20 cellular contexts compared by ENCODE assay signal in the genomic region with DNA sequence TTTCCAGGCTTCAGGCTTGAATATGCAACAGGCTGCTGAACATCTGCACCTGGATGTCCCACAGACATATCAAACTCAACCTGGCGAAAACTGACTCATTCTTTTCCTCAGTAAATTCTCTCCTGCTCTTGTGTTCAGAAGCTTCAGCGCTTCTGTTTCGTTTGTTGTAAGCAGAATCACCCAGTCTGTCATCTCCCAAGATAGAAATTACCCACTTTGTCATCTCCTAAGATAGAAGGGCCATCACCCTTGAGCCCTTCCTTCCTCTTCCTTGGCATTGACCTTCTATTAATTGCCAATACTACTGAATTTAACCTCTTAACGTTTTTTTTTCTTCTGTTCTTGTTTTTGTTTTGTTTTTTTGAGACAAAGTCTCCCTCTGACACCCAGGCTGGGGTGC. TPM values are rescaled to one million over a fixed set of nuclear protein-coding genes. Genes with fewer than 3 reads are reported as not detected.
"Had no signal": no experiment of that assay in that cellular context is flagged by ENCODE, and none has a peak within 500 bp of the region (broad histone marks: within the 10 kb centered on the region; RNA-seq: fewer than 3 reads in every experiment).

No MANE protein-coding gene starts in this region.

- H3K27ac ChIP-seq: KMS-11 had no signal

- H3K9ac ChIP-seq: KMS-11 had no signal

- DNase-seq: activated B cell treated with CpG ODN at 0.5 μM for 24 hours; activated CD4-positive, alpha-beta memory T cell treated with anti-CD3 and anti-CD28 coated beads for 36 hours; activated CD4-positive, alpha-beta T cell treated with anti-CD3 and anti-CD28 coated beads, Interleukin-2, amount 10 ng/mL, durations not matched to agents 7 days and 5 days; activated CD8-positive, alpha-beta memory T cell treated with anti-CD3 and anti-CD28 coated beads for 24 hours; activated effector memory CD4-positive, alpha-beta T cell treated with anti-CD3 and anti-CD28 coated beads, Interleukin-2, amount 50 U/mL, for 16 hours; activated naive CD4-positive, alpha-beta T cell treated with Interleukin-2 at 50 U/mL for 16 hours; activated T-cell treated with anti-CD3 and anti-CD28 coated beads, Interleukin-2, amount 50 U/mL, for 4 hours; cerebellar nuclear complex; MM.1S; NCI-H1105 treated with DMSO at 0.1 percent for 48 hours; NCI-H1436 treated with DMSO at 0.1 percent for 48 hours; NCI-H187 treated with DMSO at 0.1 percent for 48 hours; NCI-H2081 treated with DMSO at 0.1 percent for 48 hours; NCI-H446; NCI-H524; SHP77 treated with DMSO at 0.1 percent for 48 hours; T-helper 17 cell; T-helper 9 cell had no signal

- H3K36me3 Mint-ChIP-seq: activated CD4-positive, alpha-beta memory T cell treated with anti-CD3 and anti-CD28 coated beads for 36 hours; activated naive CD4-positive, alpha-beta T cell treated with anti-CD3 and anti-CD28 coated beads, Interleukin-2, amount 50 U/mL, for 72 hours had no signal

- H3K4me1 Mint-ChIP-seq: activated B cell treated with CpG ODN at 0.5 μM for 24 hours; activated CD4-positive, alpha-beta T cell treated with anti-CD3 and anti-CD28 coated beads, Interleukin-2, amount 10 ng/mL, durations not matched to agents 7 days and 5 days; T-helper 17 cell had no signal

- H3K9me3 Mint-ChIP-seq: activated CD4-positive, alpha-beta memory T cell treated with anti-CD3 and anti-CD28 coated beads for 36 hours; activated CD4-positive, alpha-beta T cell treated with anti-CD3 and anti-CD28 coated beads, Interleukin-2, amount 10 ng/mL, durations not matched to agents 7 days and 5 days; activated T-cell treated with anti-CD3 and anti-CD28 coated beads, Interleukin-2, amount 50 U/mL, for 4 hours had no signal

- ATAC-seq: activated naive CD4-positive, alpha-beta T cell treated with anti-CD3 and anti-CD28 coated beads, Interleukin-2, amount 50 U/mL, for 72 hours; activated T-cell treated with anti-CD3 and anti-CD28 coated beads, Interleukin-2, amount 50 U/mL, for 4 hours; T-helper 17 cell had no signal

- H3K4me3 Mint-ChIP-seq: activated B cell treated with CpG ODN at 0.5 μM for 24 hours; activated CD4-positive, alpha-beta memory T cell treated with anti-CD3 and anti-CD28 coated beads for 36 hours; activated CD4-positive, alpha-beta T cell treated with anti-CD3 and anti-CD28 coated beads, Interleukin-2, amount 10 ng/mL, durations not matched to agents 7 days and 5 days; activated T-cell treated with anti-CD3 and anti-CD28 coated beads, Interleukin-2, amount 50 U/mL, for 4 hours; T-helper 17 cell had no signal

- H3K27ac Mint-ChIP-seq: activated B cell treated with CpG ODN at 0.5 μM for 24 hours; activated CD4-positive, alpha-beta memory T cell treated with anti-CD3 and anti-CD28 coated beads for 36 hours; activated CD4-positive, alpha-beta T cell treated with anti-CD3 and anti-CD28 coated beads, Interleukin-2, amount 10 ng/mL, durations not matched to agents 7 days and 5 days; activated naive CD4-positive, alpha-beta T cell treated with anti-CD3 and anti-CD28 coated beads, Interleukin-2, amount 50 U/mL, for 72 hours; T-helper 17 cell had no signal

- H3K4me2 ChIP-seq: KMS-11 had no signal

RNA-seq across cellular contexts. Expression of gene CPED1, which starts 59.7 kb away (rescaled TPM):
- total RNA-seq: activated CD4-positive, alpha-beta memory T cell treated with anti-CD3 and anti-CD28 coated beads for 36 hours; activated naive CD4-positive, alpha-beta T cell treated with anti-CD3 and anti-CD28 coated beads, Interleukin-2, amount 50 U/mL, for 72 hours had no signal
